Comparison of ENCODE assay signal across 14 cellular contexts in genomic region chr21:45081636-45082035, GRCh38. TPM values are rescaled to one million over a fixed set of nuclear protein-coding genes. Genes with fewer than 3 reads are reported as not detected.
DNase-seq lines count a peak whose midpoint lies in the region; ATAC-seq and TF ChIP-seq lines count a peak whose summit lies in the region.
"Had no signal": no experiment of that assay in that cellular context is flagged by ENCODE, and none has a peak within 500 bp of the region (broad histone marks: within the 10 kb centered on the region; RNA-seq: fewer than 3 reads in every experiment).

No MANE protein-coding gene starts in this region.

- H3K36me3 Mint-ChIP-seq in activated naive CD4-positive, alpha-beta T cell treated with anti-CD3 and anti-CD28 coated beads for 36 hours (ENCODE audit: low read depth) = peaks cover 7% of the 10 kb centered on the region
- H3K36me3 Mint-ChIP-seq in activated CD8-positive, alpha-beta T cell treated with anti-CD3 and anti-CD28 coated beads for 36 hours (ENCODE audit: low read depth) = peaks cover 34% of the 10 kb centered on the region
- H3K36me3 Mint-ChIP-seq: neural progenitor cell had no signal

- TF ChIP-seq POLR2A in gastroesophageal sphincter (IDR thresholded peaks at IDR 0.05) = no peak
- no peak for TF ChIP-seq POLR2A in vagina (IDR thresholded peaks at IDR 0.05)

- H3K4me3 Mint-ChIP-seq in activated naive CD4-positive, alpha-beta T cell treated with anti-CD3 and anti-CD28 coated beads for 36 hours = no peak overlapping the region
- H3K4me3 Mint-ChIP-seq in activated CD8-positive, alpha-beta T cell treated with anti-CD3 and anti-CD28 coated beads for 36 hours = no peak overlapping the region
- H3K4me3 Mint-ChIP-seq: neural progenitor cell had no signal

- no peak for ATAC-seq in activated CD8-positive, alpha-beta T cell treated with anti-CD3 and anti-CD28 coated beads for 36 hours
- ATAC-seq in gastroesophageal sphincter = no peak

- H3K27me3 ChIP-seq in gastroesophageal sphincter (no peaks in the 10 kb centered on the region), stomach smooth muscle (ENCODE audit: control insufficient read depth in 1 of 2, insufficient read depth in 2 of 2, low read length in 2 of 2) (no peaks in the 10 kb centered on the region), vagina (no peaks in the 10 kb centered on the region)

- no peak for TF ChIP-seq EP300 in gastroesophageal sphincter (IDR thresholded peaks at IDR 0.05)

- H3K36me3 ChIP-seq in gastroesophageal sphincter = peaks cover 0 to 21% of the 10 kb centered on the region in 2 donors
- peaks cover 0 to 2% of the 10 kb centered on the region in 2 donors for H3K36me3 ChIP-seq in stomach smooth muscle (ENCODE audit: control insufficient read depth in 2 of 2, insufficient read depth in 2 of 2, low read length in 2 of 2)
- H3K36me3 ChIP-seq in vagina = no peaks in the 10 kb centered on the region
- H3K36me3 ChIP-seq: neural progenitor cell had no signal

- H3K27ac Mint-ChIP-seq in activated naive CD4-positive, alpha-beta T cell treated with anti-CD3 and anti-CD28 coated beads for 36 hours = peak overlapping the region; percentile 81
- peak overlapping the region; percentile 87 for H3K27ac Mint-ChIP-seq in activated CD8-positive, alpha-beta T cell treated with anti-CD3 and anti-CD28 coated beads for 36 hours
- H3K27ac Mint-ChIP-seq: neural progenitor cell had no signal

- no peaks in the 10 kb centered on the region for H3K9me3 Mint-ChIP-seq in activated naive CD4-positive, alpha-beta T cell treated with anti-CD3 and anti-CD28 coated beads for 36 hours
- no peaks in the 10 kb centered on the region for H3K9me3 Mint-ChIP-seq in activated CD8-positive, alpha-beta T cell treated with anti-CD3 and anti-CD28 coated beads for 36 hours
- H3K9me3 Mint-ChIP-seq: neural progenitor cell had no signal

- peak overlapping the region in 3 of 4 donors; percentile 66 to 98 (median 79) for H3K27ac ChIP-seq in gastroesophageal sphincter
- peak overlapping the region; percentile 74 for H3K27ac ChIP-seq in stomach smooth muscle (ENCODE audit: low read length)
- no peak overlapping the region for H3K27ac ChIP-seq in vagina
- H3K27ac ChIP-seq: neural progenitor cell had no signal

- WGBS in gastroesophageal sphincter (ENCODE audit: low coverage in 1 of 2), 2 donors = 89% methylated on average over 3 of the region's 4 CpGs; no CpG with 5 or more reads in 1 of the 2 donors

- H3K4me3 ChIP-seq in gastroesophageal sphincter = no peak overlapping the region
- H3K4me3 ChIP-seq in stomach smooth muscle (ENCODE audit: low read length in 2 of 2) = peak overlapping the region in 1 of 2 donors; percentile 3
- H3K4me3 ChIP-seq in vagina = no peak overlapping the region
- H3K4me3 ChIP-seq: neural progenitor cell had no signal

- CTCF ChIA-PET in activated naive CD4-positive, alpha-beta T cell treated with anti-CD3 and anti-CD28 coated beads for 36 hours (lab: Charles Lee) = interaction anchor here (0.7 to 2.5 kb wide), 3 partner anchors 46 to 56 kb away, joined by 3 to 8 read pairs (median 3); no protein-coding TSS in a partner anchor
- CTCF ChIA-PET in activated CD8-positive, alpha-beta T cell treated with anti-CD3 and anti-CD28 coated beads for 36 hours (lab: Charles Lee) = interaction anchor here (6.6 to 6.7 kb wide), 2 partner anchors 48 to 57 kb away, joined by 53 to 67 read pairs; no protein-coding TSS in a partner anchor

- in situ Hi-C loops in ACHN (cut with HindIII; ENCODE audit: low pct_ligation_motif_present, low pct_unique_long_range_greater_than_20kb, low sequenced_read_pairs) = no loop called here

- no peak for DNase-seq in activated naive CD4-positive, alpha-beta T cell treated with anti-CD3 and anti-CD28 coated beads for 36 hours
- DNase-seq in activated naive CD4-positive, alpha-beta T cell treated with Interleukin-2 at 50 U/mL for 16 hours = no peak
- DNase-seq in activated CD8-positive, alpha-beta T cell treated with anti-CD3 and anti-CD28 coated beads for 36 hours = no peak
- DNase-seq in NCI-H1417 treated with DMSO at 0.1 percent for 48 hours (lab: John Stamatoyannopoulos, UW) (no peak), vagina (ENCODE audit: extremely low spot score in 2 of 2) (no peak), ACHN (no peak)
- DNase-seq: activated CD4-positive, alpha-beta T cell treated with anti-CD3 and anti-CD28 coated beads for 1 hour; NCI-H1694; NCI-H345; NK-92 treated with Interleukin-12 subunit alpha and Interleukin-12 subunit beta, amount 100 ng/mL, for 24 hours; substantia nigra had no signal

- H3K9ac ChIP-seq in stomach smooth muscle (ENCODE audit: low read length in 2 of 2) = no peak overlapping the region
- H3K9ac ChIP-seq: neural progenitor cell had no signal

- intact Hi-C loops in activated naive CD4-positive, alpha-beta T cell treated with anti-CD3 and anti-CD28 coated beads for 36 hours (cut with micrococcal nuclease) = loop anchor here (10.0 kb wide), 1 partner anchor 1067 kb away; the partner anchor contains the start of gene TRAPPC10
- intact Hi-C loops in activated CD8-positive, alpha-beta T cell treated with anti-CD3 and anti-CD28 coated beads for 36 hours (cut with micrococcal nuclease) = no loop called here
- intact Hi-C loops in vagina (cut with DNase I) = no loop called here

- POLR2A ChIA-PET in activated CD8-positive, alpha-beta T cell treated with anti-CD3 and anti-CD28 coated beads for 36 hours (lab: Charles Lee) = no interaction called here

- no peaks in the 10 kb centered on the region for H3K27me3 Mint-ChIP-seq in activated naive CD4-positive, alpha-beta T cell treated with anti-CD3 and anti-CD28 coated beads for 36 hours (ENCODE audit: low read depth)
- no peaks in the 10 kb centered on the region for H3K27me3 Mint-ChIP-seq in activated CD8-positive, alpha-beta T cell treated with anti-CD3 and anti-CD28 coated beads for 36 hours

- no peak for TF ChIP-seq CTCF in activated CD8-positive, alpha-beta T cell treated with anti-CD3 and anti-CD28 coated beads for 36 hours (IDR thresholded peaks at IDR 0.05)
- TF ChIP-seq CTCF in gastroesophageal sphincter (IDR thresholded peaks at IDR 0.05) = no peak
- no peak for TF ChIP-seq CTCF in vagina (IDR thresholded peaks at IDR 0.05)

- peaks cover 98% of the 10 kb centered on the region for H3K4me1 Mint-ChIP-seq in activated naive CD4-positive, alpha-beta T cell treated with anti-CD3 and anti-CD28 coated beads for 36 hours (ENCODE audit: low read depth)
- peaks cover 97% of the 10 kb centered on the region for H3K4me1 Mint-ChIP-seq in activated CD8-positive, alpha-beta T cell treated with anti-CD3 and anti-CD28 coated beads for 36 hours (ENCODE audit: low read depth)

- peaks cover 20 to 95% (median 22%) of the 10 kb centered on the region in 3 donors for H3K4me1 ChIP-seq in gastroesophageal sphincter
- peaks cover 54% of the 10 kb centered on the region for H3K4me1 ChIP-seq in stomach smooth muscle (ENCODE audit: control insufficient read depth, insufficient read depth, low read length)
- H3K4me1 ChIP-seq in vagina = peaks cover 31% of the 10 kb centered on the region

- H3K9me3 ChIP-seq in gastroesophageal sphincter (no peaks in the 10 kb centered on the region), stomach smooth muscle (ENCODE audit: control insufficient read depth in 2 of 2, low read length in 2 of 2) (no peaks in the 10 kb centered on the region), vagina (no peaks in the 10 kb centered on the region)

RNA-seq across cellular contexts. Expression of gene ADARB1, which starts 7.3 kb away (rescaled TPM):
- total RNA-seq in activated naive CD4-positive, alpha-beta T cell treated with anti-CD3 and anti-CD28 coated beads for 36 hours = 10 to 100 TPM; 30.1 to 33.3 TPM
- 10 to 100 TPM; 36.2 to 37.1 TPM for total RNA-seq in activated CD8-positive, alpha-beta T cell treated with anti-CD3 and anti-CD28 coated beads for 36 hours
- 100 to 1,000 TPM; 136 to 228 (median 181) TPM for total RNA-seq in gastroesophageal sphincter
- total RNA-seq in vagina = 19.6 TPM
